11 cellular contexts compared by ENCODE assay signal in genomic region chr18:51727780-51728179, GRCh38.
DNase-seq lines count a peak whose midpoint lies in the region; ATAC-seq and TF ChIP-seq lines count a peak whose summit lies in the region.
"Had no signal": no experiment of that assay in that cellular context is flagged by ENCODE, and none has a peak within 500 bp of the region (broad histone marks: within the 10 kb centered on the region; RNA-seq: fewer than 3 reads in every experiment).

No MANE protein-coding gene starts in this region.

- H3K4me3 ChIP-seq in esophagus squamous epithelium = no peak overlapping the region

- peak; percentile 67 for ATAC-seq in GM18499 (IDR thresholded peaks at IDR 0.05; ENCODE audit: insufficient read depth, unreplicated experiment)
- peak; percentile 56 for ATAC-seq in GM19467 (IDR thresholded peaks at IDR 0.05; ENCODE audit: unreplicated experiment)
- peak; percentile 37 for ATAC-seq in HG02885 (IDR thresholded peaks at IDR 0.05; ENCODE audit: poor library complexity, unreplicated experiment)
- peak; percentile 50 for ATAC-seq in HG03575 (IDR thresholded peaks at IDR 0.05; ENCODE audit: extremely low read depth, insufficient number of reproducible peaks, low FRiP score, unreplicated experiment)
- no peak for ATAC-seq in T-cell (replicated peaks in 1 of 4)

- peaks cover 0 to 3% of the 10 kb centered on the region in 2 donors for H3K27me3 Mint-ChIP-seq in T-cell

- no peak for TF ChIP-seq POLR2A in esophagus squamous epithelium (IDR thresholded peaks at IDR 0.05)

- H3K27me3 ChIP-seq in esophagus squamous epithelium = no peaks in the 10 kb centered on the region

- H3K9me3 ChIP-seq in esophagus squamous epithelium = no peaks in the 10 kb centered on the region

- H3K4me3 Mint-ChIP-seq in T-cell = no peak overlapping the region

- TF ChIP-seq CTCF in esophagus squamous epithelium (IDR thresholded peaks at IDR 0.05) = no peak

- intact Hi-C loops in esophagus squamous epithelium (cut with DNase I) = no loop called here

- H3K9me3 Mint-ChIP-seq in T-cell = peaks cover 0 to 3% (median 2%) of the 10 kb centered on the region in 3 donors

- H3K4me1 Mint-ChIP-seq in T-cell = no peaks in the 10 kb centered on the region

- POLR2A ChIA-PET in T-cell (lab: Charles Lee) = no interaction called here

- no peak overlapping the region for H3K27ac ChIP-seq in esophagus squamous epithelium

- no peak for DNase-seq in NCI-H2227 treated with DMSO at 0.1 percent for 48 hours (lab: John Stamatoyannopoulos, UW)
- no peak for DNase-seq in T-cell
- DNase-seq in GM03348 (ENCODE audit: low spot score) = no peak
- no peak for DNase-seq in esophagus squamous epithelium (lab: John Stamatoyannopoulos, UW)
- DNase-seq: activated T-cell treated with anti-CD3 and anti-CD28 coated beads, Interleukin-2, amount 50 U/mL, for 1 hour; effector memory CD4-positive, alpha-beta T cell; SHP77 treated with DMSO at 0.1 percent for 48 hours had no signal

- no peaks in the 10 kb centered on the region for H3K4me1 ChIP-seq in esophagus squamous epithelium

- H3K36me3 Mint-ChIP-seq in T-cell = no peaks in the 10 kb centered on the region

- no peak overlapping the region for H3K27ac Mint-ChIP-seq in T-cell

- no peaks in the 10 kb centered on the region for H3K36me3 ChIP-seq in esophagus squamous epithelium

- CTCF ChIA-PET in T-cell (lab: Charles Lee) = no interaction called here

Comparison
In these comparisons a context has a peak if more than half of its experiments do, and no peak if none do; other contexts are left out.
1. ATAC-seq: peak in GM18499 (single experiment), GM19467 (single experiment), HG02885 (single experiment) and HG03575 (single experiment); none in T-cell (0 of 4).